In genomic region chr20:48626226-48626937, GRCh38 we compare ENCODE assay signal across 10 cellular contexts.
DNase-seq lines count a peak whose midpoint lies in the region; ATAC-seq and TF ChIP-seq lines count a peak whose summit lies in the region.
"Had no signal": no experiment of that assay in that cellular context is flagged by ENCODE, and none has a peak within 500 bp of the region (broad histone marks: within the 10 kb centered on the region; RNA-seq: fewer than 3 reads in every experiment).

No MANE protein-coding gene starts in this region.

- H3K18ac ChIP-seq in trophoblast cell (ENCODE audit: low read length) = no peak overlapping the region

- H3K27me3 ChIP-seq in trophoblast cell (ENCODE audit: insufficient read depth, low read length) (no peaks in the 10 kb centered on the region), PC-3 (ENCODE audit: low read length) (no peaks in the 10 kb centered on the region)

- H2AFZ ChIP-seq in trophoblast cell (ENCODE audit: insufficient read depth, low read length, poor library complexity) (no peak overlapping the region), PC-3 (ENCODE audit: low read length) (no peak overlapping the region)

- H3K9ac ChIP-seq in trophoblast cell (ENCODE audit: low read length) = no peak overlapping the region
- H3K9ac ChIP-seq in PC-3 (ENCODE audit: low read length) = no peak overlapping the region

- no CpG with 5 or more reads among the region's 24 CpGs for WGBS in trophoblast cell (ENCODE audit: extremely low coverage, insufficient coverage, insufficient read length)

- ATAC-seq in HG03432 (IDR thresholded peaks at IDR 0.05; ENCODE audit: unreplicated experiment) (no peak), PC-3 (no peak)

- H3K4me3 ChIP-seq in HEK293 (ENCODE audit: low read depth, low read length) = no peak overlapping the region
- H3K4me3 ChIP-seq in trophoblast cell (ENCODE audit: low read depth, low read length) = peak overlapping the region; percentile 43
- H3K4me3 ChIP-seq in PC-3 (ENCODE audit: low read length) = no peak overlapping the region

- DNase-seq in SIG-M5 treated with dmso at 0.1 percent for 504 hours (lab: John Stamatoyannopoulos, UW; ENCODE audit: unreplicated experiment) (peak; percentile 93), trophoblast cell (peak; percentile 75), PC-3 (no peak), NCI-H2081 (lab: John Stamatoyannopoulos, UW) (no peak)
- DNase-seq: islet precursor cell, NCI-H2227 treated with DMSO at 0.1 percent for 48 hours, T-helper 1 cell had no signal

- H3K79me2 ChIP-seq in trophoblast cell (ENCODE audit: control insufficient read depth, insufficient read depth, low read length, poor library complexity) = no peaks in the 10 kb centered on the region
- no peaks in the 10 kb centered on the region for H3K79me2 ChIP-seq in PC-3 (ENCODE audit: low read length)

- H4K8ac ChIP-seq in trophoblast cell (ENCODE audit: low read depth, low read length) = no peak overlapping the region

- intact Hi-C loops in PC-3 (cut with micrococcal nuclease) = no loop called here

- H3K4me2 ChIP-seq in trophoblast cell (ENCODE audit: low read length) (no peak overlapping the region), PC-3 (ENCODE audit: low read length) (no peak overlapping the region)

- H3F3A ChIP-seq in PC-3 (ENCODE audit: low read length, unreplicated experiment) = no peaks in the 10 kb centered on the region

- H2AK5ac ChIP-seq in trophoblast cell (ENCODE audit: low read length) = no peak overlapping the region

- no peaks in the 10 kb centered on the region for H3K9me2 ChIP-seq in PC-3 (replicated peaks; ENCODE audit: low read length)

- H3K9me3 ChIP-seq in HEK293 (ENCODE audit: control insufficient read depth, insufficient read depth, low read depth, low read length) (no peaks in the 10 kb centered on the region), trophoblast cell (ENCODE audit: insufficient read depth, low read depth, low read length) (no peaks in the 10 kb centered on the region), PC-3 (ENCODE audit: low read length) (no peaks in the 10 kb centered on the region)

- POLR2A ChIA-PET in HEK293 (lab: Yijun Ruan, JAX) = no interaction called here
- POLR2A ChIA-PET in PC-3 (lab: Charles Lee; ENCODE audit: unreplicated experiment) = no interaction called here

- CTCF ChIA-PET in HEK293 (lab: Yijun Ruan, JAX) = interaction anchor here (1.9 kb wide), 1 partner anchor 8 kb away, joined by 5 read pairs; no protein-coding TSS in a partner anchor
- CTCF ChIA-PET in PC-3 (lab: Charles Lee) = no interaction called here

- no peak overlapping the region for H3K4ac ChIP-seq in trophoblast cell (ENCODE audit: low read depth, low read length)

- TF ChIP-seq CTCF in HEK293 (tag by site-specific recombination; IDR thresholded peaks at IDR 0.05) = no peak
- TF ChIP-seq CTCF in PC-3 (conservative IDR thresholded peaks at IDR 0.05; ENCODE audit: low read depth, low read length) = no peak

- no peaks in the 10 kb centered on the region for H4K20me1 ChIP-seq in PC-3 (ENCODE audit: low read length)

- H3K23ac ChIP-seq in trophoblast cell (ENCODE audit: low read length) = no peak overlapping the region

- H4K12ac ChIP-seq in trophoblast cell (ENCODE audit: low read depth, low read length) = no peak overlapping the region

- H3K4me1 ChIP-seq in HEK293 (ENCODE audit: control insufficient read depth, insufficient read depth, low read length) (no peaks in the 10 kb centered on the region), trophoblast cell (ENCODE audit: control insufficient read depth in 1 of 2, insufficient read depth in 2 of 2, low read length in 2 of 2) (no peaks in the 10 kb centered on the region), PC-3 (ENCODE audit: insufficient read depth, low read length) (peaks cover 9% of the 10 kb centered on the region)

- H3K79me1 ChIP-seq in trophoblast cell (ENCODE audit: low read length) = no peaks in the 10 kb centered on the region

- BruUV-seq in PC-3 (replicated peaks; lab: Mats Ljungman, UMichigan) = no TSS peak

- no peak overlapping the region for H2BK5ac ChIP-seq in trophoblast cell (ENCODE audit: low read depth, low read length, poor library complexity)

- no peak overlapping the region for H2BK12ac ChIP-seq in trophoblast cell (ENCODE audit: low read length)

- H3K36me3 ChIP-seq in HEK293 (ENCODE audit: control insufficient read depth in 2 of 2, insufficient read depth in 1 of 2, low read length in 2 of 2) = no peaks in the 10 kb centered on the region
- no peaks in the 10 kb centered on the region for H3K36me3 ChIP-seq in trophoblast cell (ENCODE audit: control insufficient read depth in 1 of 2, insufficient read depth in 2 of 2, low read length in 2 of 2)
- no peaks in the 10 kb centered on the region for H3K36me3 ChIP-seq in PC-3 (ENCODE audit: low read depth, low read length)

- H3K14ac ChIP-seq in trophoblast cell (ENCODE audit: low read length) = no peak overlapping the region

- no peak overlapping the region for H3K27ac ChIP-seq in HEK293 (ENCODE audit: extremely low read depth, low read depth, low read length)
- H3K27ac ChIP-seq in cingulate gyrus (ENCODE audit: low read depth, low read length) = peak overlapping the region; percentile 20
- H3K27ac ChIP-seq in trophoblast cell (ENCODE audit: low read depth, low read length) = no peak overlapping the region
- no peak overlapping the region for H3K27ac ChIP-seq in PC-3 (ENCODE audit: low read length)

- no peak overlapping the region for H4K91ac ChIP-seq in trophoblast cell (ENCODE audit: low read depth, low read length)

- H2BK120ac ChIP-seq in trophoblast cell (ENCODE audit: insufficient read depth, low read length, poor library complexity) = no peak overlapping the region

TF ChIP-seq in HEK293, 187 proteins besides CTCF, POLR2A, EP300 and RAD21:
- TF ChIP-seq ZNF768 (tag by site-specific recombination; IDR thresholded peaks at IDR 0.05) = peak; percentile 83; the same call in 1 of the 2 replicates
- TF ChIP-seq EGR2 (tag by site-specific recombination; IDR thresholded peaks at IDR 0.05; ENCODE audit: low read depth) = no peak

Comparison
In these comparisons a context has a peak if more than half of its experiments do, and no peak if none do; other contexts are left out.
1. DNase-seq: peak in SIG-M5 treated with dmso at 0.1 percent for 504 hours (single experiment) and trophoblast cell (2 of 2); none in PC-3 (single experiment) and NCI-H2081 (0 of 2).